23 cellular contexts compared by ENCODE assay signal in the genomic region with DNA sequence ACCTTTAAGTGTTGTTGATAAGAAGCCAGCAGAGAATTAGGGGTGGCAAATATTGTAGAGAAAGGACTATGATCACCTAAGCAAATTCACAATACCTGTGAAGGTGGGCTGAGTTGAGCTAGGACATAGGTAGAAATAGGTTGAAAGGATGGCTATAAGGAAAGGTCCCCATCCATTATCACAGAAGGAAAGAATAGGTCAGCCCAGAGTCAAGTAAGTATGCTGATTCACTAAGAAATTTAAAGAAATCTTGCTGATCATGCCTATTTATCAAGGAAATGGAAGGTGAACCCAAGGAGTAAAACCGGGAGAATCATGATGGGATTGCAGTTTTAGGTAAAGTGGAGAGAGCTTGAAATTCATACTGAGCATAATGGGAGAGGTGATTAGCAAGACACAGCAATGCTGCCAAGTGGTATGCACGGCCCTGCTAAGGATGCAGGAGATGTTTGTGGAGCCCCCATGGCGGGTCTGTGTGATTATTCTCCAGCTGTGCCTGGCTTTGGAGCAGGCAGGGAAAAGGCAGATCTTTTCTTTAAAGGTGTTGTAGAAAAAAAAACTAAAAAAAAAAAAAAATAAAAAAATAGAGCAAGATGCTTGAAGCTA.
DNase-seq lines count a peak whose midpoint lies in the region; ATAC-seq, FAIRE-seq and TF ChIP-seq lines count a peak whose summit lies in the region.
"Had no signal": no experiment of that assay in that cellular context is flagged by ENCODE, and none has a peak within 500 bp of the region (broad histone marks: within the 10 kb centered on the region; RNA-seq: fewer than 3 reads in every experiment).

No MANE protein-coding gene starts in this region.

- no peaks in the 10 kb centered on the region for H3K79me2 ChIP-seq in neural progenitor cell (ENCODE audit: low read depth)

- TF ChIP-seq EP300 in A549 (IDR thresholded peaks at IDR 0.05), result no peak

- no peaks in the 10 kb centered on the region for H3K9me3 Mint-ChIP-seq in neural progenitor cell

- TF ChIP-seq RAD21 in A549 (conservative IDR thresholded peaks at IDR 0.05 in 1 of 2, IDR thresholded peaks at IDR 0.05 in 1 of 2), result no peak

- WGBS in A549 (ENCODE audit: missing lambda C conversion rate), result 0% methylated on average over 3 of the region's 3 CpGs

- H3F3A ChIP-seq in neural progenitor cell (ENCODE audit: low read depth), result no peaks in the 10 kb centered on the region

- no peak for TF ChIP-seq CTCF in A549 (IDR thresholded peaks at IDR 0.05)
- TF ChIP-seq CTCF in neural progenitor cell (IDR thresholded peaks at IDR 0.05), result no peak
- TF ChIP-seq CTCF in GM10266 (IDR thresholded peaks at IDR 0.05; ENCODE audit: control insufficient read depth, insufficient read depth, low read depth, missing control alignments), result no peak

- peaks cover 8% of the 10 kb centered on the region; the same call in 1 of the 2 replicates for H3K36me3 ChIP-seq in HUES48 (ENCODE audit: control insufficient read depth, insufficient read depth, low read length)
- no peaks in the 10 kb centered on the region for H3K36me3 ChIP-seq in neural progenitor cell
- H3K36me3 ChIP-seq: BE2C, SJSA1 had no signal

- no peak for DNase-seq in A549 (ENCODE audit: low read depth in 1 of 2, low spot score in 1 of 2)
- peak; percentile 69 for DNase-seq in iPS DF 19.7 (ENCODE audit: low read depth, low spot score)
- peak; percentile 44 for DNase-seq in neural progenitor cell (ENCODE audit: low spot score)
- DNase-seq in A172 (ENCODE audit: low spot score), result no peak
- DNase-seq in GM10266 (ENCODE audit: extremely low spot score), result no peak
- DNase-seq in NCI-H146 (lab: John Stamatoyannopoulos, UW), result no peak
- DNase-seq: BE2C, DMS53, GF-D8, HCEC 1CT, IMR-90, NCI-H1105, NCI-H1694, NCI-H2081, NCI-H446 treated with DMSO at 0.1 percent for 48 hours, NCI-H526 treated with DMSO at 0.1 percent for 48 hours had no signal

- H3K27ac Mint-ChIP-seq in neural progenitor cell, result no peak overlapping the region

- CTCF ChIA-PET in A549 (lab: Yijun Ruan, JAX), result interaction anchor here (0.7 kb wide), 1 partner anchor 9 kb away, joined by 3 read pairs; no protein-coding TSS in a partner anchor

- peaks cover 26% of the 10 kb centered on the region for H3K36me3 Mint-ChIP-seq in neural progenitor cell

- H3K4me1 Mint-ChIP-seq in neural progenitor cell, result peaks cover 3% of the 10 kb centered on the region

- H2AFZ ChIP-seq in neural progenitor cell (replicated peaks), result no peak overlapping the region

- H3K27me3 Mint-ChIP-seq in neural progenitor cell (ENCODE audit: insufficient read depth, low read depth), result no peaks in the 10 kb centered on the region

- H3K4me1 ChIP-seq in A549 (no peaks in the 10 kb centered on the region), HUES48 (ENCODE audit: control insufficient read depth, insufficient read depth, low read length) (peaks cover 40% of the 10 kb centered on the region), neural progenitor cell (peaks cover 11% of the 10 kb centered on the region)
- H3K4me1 ChIP-seq: BE2C, SJSA1 had no signal

- H4K20me1 ChIP-seq in neural progenitor cell (ENCODE audit: low read depth), result no peaks in the 10 kb centered on the region

- FAIRE-seq in A549 (lab: Jason Lieb, UNC), result no peak
- FAIRE-seq: A204.1, D721Med had no signal

- H3K9me3 ChIP-seq in A549 (no peaks in the 10 kb centered on the region), HUES48 (ENCODE audit: control insufficient read depth, insufficient read depth, low read length) (no peaks in the 10 kb centered on the region), neural progenitor cell (ENCODE audit: low read depth) (no peaks in the 10 kb centered on the region)
- H3K9me3 ChIP-seq: BE2C, SJSA1 had no signal

- POLR2A ChIA-PET in A549 (lab: Yijun Ruan, JAX), result no interaction called here

- no peaks in the 10 kb centered on the region for H3K27me3 ChIP-seq in HUES48 (ENCODE audit: control insufficient read depth, insufficient read depth, low read length)
- no peaks in the 10 kb centered on the region for H3K27me3 ChIP-seq in neural progenitor cell
- H3K27me3 ChIP-seq: BE2C, SJSA1 had no signal

- no peak for TF ChIP-seq POLR2A in A549 (IDR thresholded peaks at IDR 0.05; ENCODE audit: low read length)

- no peak overlapping the region for H3K4me3 Mint-ChIP-seq in neural progenitor cell

- no peak overlapping the region for H3K4me2 ChIP-seq in A549
- H3K4me2 ChIP-seq in neural progenitor cell, result peak overlapping the region; percentile 9
- H3K4me2 ChIP-seq: KMS-11 had no signal

- H3K9ac ChIP-seq in HUES48 (ENCODE audit: low read depth, low read length) (no peak overlapping the region), neural progenitor cell (no peak overlapping the region)
- H3K9ac ChIP-seq: KMS-11 had no signal

- H3K4me3 ChIP-seq in A549, result no peak overlapping the region
- peak overlapping the region; percentile 40; the same call in 1 of the 2 replicates for H3K4me3 ChIP-seq in HUES48 (ENCODE audit: low read depth, low read length)
- H3K4me3 ChIP-seq in neural progenitor cell, result no peak overlapping the region
- H3K4me3 ChIP-seq: SJSA1 had no signal

- H3K27ac ChIP-seq in A549 (no peak overlapping the region), HUES48 (ENCODE audit: low read depth, low read length) (peak overlapping the region; percentile 77), neural progenitor cell (no peak overlapping the region)
- H3K27ac ChIP-seq: HL-60, KMS-11, SJSA1 had no signal

- ATAC-seq in A549, result no peak
- ATAC-seq: Right ventricle myocardium inferior had no signal

TF ChIP-seq in A549, 52 proteins besides CTCF, POLR2A, EP300 and RAD21:
- no peak for TF ChIP-seq JUN (IDR thresholded peaks at IDR 0.05)
- TF ChIP-seq PBX3 (IDR thresholded peaks at IDR 0.05), result no peak
- TF ChIP-seq MAFK (IDR thresholded peaks at IDR 0.05; ENCODE audit: partially characterized antibody), result peak; percentile 25

Comparison
In these comparisons a context has a peak if more than half of its experiments do, and no peak if none do; other contexts are left out.
1. DNase-seq: peak in iPS DF 19.7 (single experiment) and neural progenitor cell (single experiment); none in A549 (0 of 2), A172 (single experiment), GM10266 (single experiment) and NCI-H146 (single experiment).